In the genomic region with DNA sequence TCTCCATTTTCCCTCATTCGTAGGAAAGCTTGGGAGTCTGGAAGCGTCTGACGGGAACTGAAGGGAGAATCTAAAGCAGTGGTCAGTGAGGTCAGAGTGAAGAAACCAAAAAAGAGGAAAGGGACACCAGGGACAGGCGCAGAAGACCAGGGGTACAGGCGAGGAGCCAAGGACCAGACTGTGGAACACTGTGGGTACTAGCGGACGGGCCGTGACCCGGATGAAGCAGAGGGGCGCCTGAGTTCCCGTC, we compare ENCODE assay signal across 8 cellular contexts. TPM values are rescaled to one million over a fixed set of nuclear protein-coding genes. Genes with fewer than 3 reads are reported as not detected.
A peak's percentile ranks its signal among the peaks of the same experiment; 100 is the strongest.
DNase-seq lines count a peak whose midpoint lies in the region; ATAC-seq and TF ChIP-seq lines count a peak whose summit lies in the region.

No MANE protein-coding gene starts in this region.

- H3K27me3 Mint-ChIP-seq in dendritic cell treated with granulocyte-macrophage colony-stimulating factor and Interleukin-4, amounts not matched to agents 40 ng/mL and 50 ng/mL, for 4 days = peaks cover 3% of the 10 kb centered on the region
- peaks cover 46% of the 10 kb centered on the region for H3K27me3 Mint-ChIP-seq in neural crest cell (ENCODE audit: low read depth)

- no peaks in the 10 kb centered on the region for H3K9me3 ChIP-seq in BLaER1 treated with 17β-estradiol and CSF1 and Interleukin-3, amounts not matched to agents 10 nM and 100 nM (replicated peaks in 1 of 11)

- peak overlapping the region; percentile 97 for H3K27ac Mint-ChIP-seq in dendritic cell treated with granulocyte-macrophage colony-stimulating factor and Interleukin-4, amounts not matched to agents 40 ng/mL and 50 ng/mL, for 4 days
- H3K27ac Mint-ChIP-seq in neural crest cell (ENCODE audit: unreplicated experiment) = peak overlapping the region; percentile 94

- no peak for ATAC-seq in activated CD4-positive, CD25-positive, alpha-beta regulatory T cell treated with anti-CD3 and anti-CD28 coated beads, Interleukin-2, amount 50 U/mL, for 24 hours

- no peaks in the 10 kb centered on the region for H3K9me3 Mint-ChIP-seq in dendritic cell treated with granulocyte-macrophage colony-stimulating factor and Interleukin-4, amounts not matched to agents 40 ng/mL and 50 ng/mL, for 4 days
- H3K9me3 Mint-ChIP-seq in neural crest cell = no peaks in the 10 kb centered on the region

- no peaks in the 10 kb centered on the region for H4K20me1 ChIP-seq in BLaER1 treated with 17β-estradiol and CSF1 and Interleukin-3, amounts not matched to agents 10 nM and 100 nM

- H3K36me3 ChIP-seq in BLaER1 treated with 17β-estradiol and CSF1 and Interleukin-3, amounts not matched to agents 10 nM and 100 nM = peaks cover 0 to 22% (median 11%) of the 10 kb centered on the region in 11 experiments; a peak in 13 of 22 replicates

- H3K4me3 Mint-ChIP-seq in dendritic cell treated with granulocyte-macrophage colony-stimulating factor and Interleukin-4, amounts not matched to agents 40 ng/mL and 50 ng/mL, for 4 days = peak overlapping the region; percentile 94
- H3K4me3 Mint-ChIP-seq in neural crest cell = peak overlapping the region; percentile 94

- H3K27ac ChIP-seq in BLaER1 treated with 17β-estradiol and CSF1 and Interleukin-3, amounts not matched to agents 10 nM and 100 nM = peak overlapping the region; percentile 89 to 100 (median 97)

- peak overlapping the region; percentile 88 to 100 (median 94) for H3K9ac ChIP-seq in BLaER1 treated with 17β-estradiol and CSF1 and Interleukin-3, amounts not matched to agents 10 nM and 100 nM

- peak overlapping the region; percentile 76 to 97 (median 91) for H3K4me3 ChIP-seq in BLaER1 treated with 17β-estradiol and CSF1 and Interleukin-3, amounts not matched to agents 10 nM and 100 nM
- peak overlapping the region; percentile 94 for H3K4me3 ChIP-seq in LNCaP clone FGC (ENCODE audit: low read depth, low read length)

- peaks cover 36 to 48% (median 42%) of the 10 kb centered on the region in 10 experiments for H3K4me1 ChIP-seq in BLaER1 treated with 17β-estradiol and CSF1 and Interleukin-3, amounts not matched to agents 10 nM and 100 nM

- peaks cover 32% of the 10 kb centered on the region for H3K36me3 Mint-ChIP-seq in dendritic cell treated with granulocyte-macrophage colony-stimulating factor and Interleukin-4, amounts not matched to agents 40 ng/mL and 50 ng/mL, for 4 days (ENCODE audit: low read depth)
- peaks cover 12% of the 10 kb centered on the region for H3K36me3 Mint-ChIP-seq in neural crest cell (ENCODE audit: low read depth)

- intact Hi-C loops in dendritic cell treated with granulocyte-macrophage colony-stimulating factor and Interleukin-4, amounts not matched to agents 40 ng/mL and 50 ng/mL, for 4 days (cut with micrococcal nuclease) = loop anchor here (2.0 to 5.0 kb wide), 2 partner anchors 18 to 34 kb away; a partner anchor contains a TSS

- DNase-seq in LNCaP clone FGC (ENCODE audit: low read depth) (no peak), neural crest cell (ENCODE audit: low read depth, low spot score) (no peak), NCI-H128 (lab: John Stamatoyannopoulos, UW; ENCODE audit: unreplicated experiment) (no peak), NCI-H2081 treated with DMSO at 0.1 percent for 48 hours (lab: John Stamatoyannopoulos, UW) (no peak), DMS 273 treated with DMSO at 0.1 percent for 48 hours (lab: John Stamatoyannopoulos, UW) (no peak)

- peak overlapping the region; percentile 83 to 98 (median 94) for H3K4me2 ChIP-seq in BLaER1 treated with 17β-estradiol and CSF1 and Interleukin-3, amounts not matched to agents 10 nM and 100 nM

- peaks cover 51% of the 10 kb centered on the region for H3K4me1 Mint-ChIP-seq in dendritic cell treated with granulocyte-macrophage colony-stimulating factor and Interleukin-4, amounts not matched to agents 40 ng/mL and 50 ng/mL, for 4 days (ENCODE audit: low read depth)
- H3K4me1 Mint-ChIP-seq in neural crest cell = peaks cover 47% of the 10 kb centered on the region

- TF ChIP-seq CTCF in LNCaP clone FGC (IDR thresholded peaks at IDR 0.05; ENCODE audit: control insufficient read depth, extremely low read depth, insufficient read depth) (no peak), neural crest cell (conservative IDR thresholded peaks at IDR 0.05) (no peak)

- no peaks in the 10 kb centered on the region for H3K27me3 ChIP-seq in BLaER1 treated with 17β-estradiol and CSF1 and Interleukin-3, amounts not matched to agents 10 nM and 100 nM

RNA-seq across cellular contexts. Expression of a gene that starts 0.2 kb away (rescaled TPM):
- total RNA-seq in neural crest cell = 36.0 and 38.3 TPM in 2 replicates

RNA-seq across cellular contexts. Expression of a gene that starts 0.6 kb away (rescaled TPM):
- total RNA-seq in neural crest cell = 21.4 TPM in 2 replicates

RNA-seq across cellular contexts. Expression of a gene that starts 34.7 kb away (rescaled TPM):
- 9.8 and 10.0 TPM in 2 replicates for total RNA-seq in neural crest cell

RNA-seq across cellular contexts. Expression of a gene that starts 35.2 kb away (rescaled TPM):
- total RNA-seq in neural crest cell = 125 and 152 TPM in 2 replicates

RNA-seq across cellular contexts. Expression of a gene that starts 47.0 kb away (rescaled TPM):
- 93.1 and 94.3 TPM in 2 replicates for total RNA-seq in neural crest cell
